In genomic region chr22:17119481-17120202, GRCh38 we compare ENCODE assay signal across 8 cellular contexts. TPM values are rescaled to one million over a fixed set of nuclear protein-coding genes. Genes with fewer than 3 reads are reported as not detected.
DNase-seq lines count a peak whose midpoint lies in the region; ATAC-seq and TF ChIP-seq lines count a peak whose summit lies in the region.

No MANE protein-coding gene starts in this region.

- H3K27ac Mint-ChIP-seq in stimulated activated memory B cell treated with anti-CD40 and anti-IgM and Interleukin-4, amounts not matched to agents 10 μg/mL and 1 μg/mL and 100 μg/mL, for 72 hours: no peak overlapping the region

- H3K9me3 Mint-ChIP-seq in stimulated activated memory B cell treated with anti-CD40 and anti-IgM and Interleukin-4, amounts not matched to agents 10 μg/mL and 1 μg/mL and 100 μg/mL, for 72 hours: no peaks in the 10 kb centered on the region

- no peaks in the 10 kb centered on the region for H3K36me3 Mint-ChIP-seq in stimulated activated memory B cell treated with anti-CD40 and anti-IgM and Interleukin-4, amounts not matched to agents 10 μg/mL and 1 μg/mL and 100 μg/mL, for 72 hours

- DNase-seq in activated T-cell treated with anti-CD3 and anti-CD28 coated beads, Interleukin-2, amount 50 U/mL, for 48 hours: peak; percentile 39 to 55
- DNase-seq in activated T-cell treated with anti-CD3 and anti-CD28 coated beads for 4 hours (no peak), iPS DF 19.7 (ENCODE audit: low read depth, low spot score) (peak; percentile 28), occipital lobe (lab: John Stamatoyannopoulos, UW) (no peak)

- 0 out of 2 replicates have a peak, but pooled peaks have one; percentile 6 for TF ChIP-seq CTCF in WI38 (IDR thresholded peaks at IDR 0.05; ENCODE audit: low read depth, low read length)

- peaks cover 39% of the 10 kb centered on the region for H3K4me1 Mint-ChIP-seq in stimulated activated memory B cell treated with anti-CD40 and anti-IgM and Interleukin-4, amounts not matched to agents 10 μg/mL and 1 μg/mL and 100 μg/mL, for 72 hours

- H3K4me3 ChIP-seq in WI38 (ENCODE audit: low read depth, low read length): no peak overlapping the region

- H3K27me3 Mint-ChIP-seq in stimulated activated memory B cell treated with anti-CD40 and anti-IgM and Interleukin-4, amounts not matched to agents 10 μg/mL and 1 μg/mL and 100 μg/mL, for 72 hours: peaks cover 71% of the 10 kb centered on the region

- peak overlapping the region; percentile 23 for H3K4me3 Mint-ChIP-seq in stimulated activated memory B cell treated with anti-CD40 and anti-IgM and Interleukin-4, amounts not matched to agents 10 μg/mL and 1 μg/mL and 100 μg/mL, for 72 hours

- no peak for ATAC-seq in stimulated activated memory B cell treated with anti-CD40 and anti-IgM and Interleukin-4, amounts not matched to agents 10 μg/mL and 1 μg/mL and 100 μg/mL, for 72 hours
- ATAC-seq in GM21515 (IDR thresholded peaks at IDR 0.05; ENCODE audit: unreplicated experiment) (no peak), HG03159 (IDR thresholded peaks at IDR 0.05; ENCODE audit: unreplicated experiment) (no peak)

RNA-seq across cellular contexts. Expression of gene TMEM121B, which starts 1.5 kb away (rescaled TPM):
- 10.0 TPM for total RNA-seq in occipital lobe

RNA-seq across cellular contexts. Expression of gene IL17RA, which starts 34.8 kb away (rescaled TPM):
- 1.2 TPM for total RNA-seq in occipital lobe

RNA-seq across cellular contexts. Expression of gene HDHD5, which starts 39.4 kb away (rescaled TPM):
- 41.3 TPM for total RNA-seq in occipital lobe

Comparison
In these comparisons a context has a peak if more than half of its experiments do, and no peak if none do; other contexts are left out.
1. DNase-seq: peak in activated T-cell treated with anti-CD3 and anti-CD28 coated beads, Interleukin-2, amount 50 U/mL, for 48 hours (2 of 2) and iPS DF 19.7 (single experiment); none in activated T-cell treated with anti-CD3 and anti-CD28 coated beads for 4 hours (single experiment) and occipital lobe (single experiment).